Comparison of ENCODE assay signal across 17 cellular contexts in the genomic region with DNA sequence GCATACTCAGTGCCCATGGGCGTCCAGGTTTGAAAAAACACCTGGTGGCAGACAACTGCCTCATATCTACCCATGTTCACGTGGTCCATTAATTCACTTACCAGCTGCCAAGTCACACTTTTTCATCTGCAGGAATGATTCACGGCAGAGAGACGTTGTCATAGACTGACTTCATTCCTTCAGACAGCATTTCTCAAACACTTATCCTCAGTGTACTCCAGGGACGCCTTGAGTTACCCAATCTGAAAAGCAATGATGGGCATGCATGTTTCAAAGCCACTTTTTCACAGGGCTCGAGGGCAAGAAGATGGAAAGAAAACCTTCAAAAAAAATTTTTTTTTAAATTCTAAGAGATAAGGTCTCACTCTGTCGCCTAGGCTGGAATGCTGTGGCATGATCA.
DNase-seq lines count a peak whose midpoint lies in the region; ATAC-seq lines count a peak whose summit lies in the region.
"Had no signal": no experiment of that assay in that cellular context is flagged by ENCODE, and none has a peak within 500 bp of the region (broad histone marks: within the 10 kb centered on the region; RNA-seq: fewer than 3 reads in every experiment).

No MANE protein-coding gene starts in this region.

- ATAC-seq in HG02610 (IDR thresholded peaks at IDR 0.05; ENCODE audit: unreplicated experiment) = no peak
- no peak for ATAC-seq in GM18873 (IDR thresholded peaks at IDR 0.05; ENCODE audit: low FRiP score, unreplicated experiment)
- no peak for ATAC-seq in GM21526 (IDR thresholded peaks at IDR 0.05; ENCODE audit: low FRiP score, unreplicated experiment)
- ATAC-seq: foreskin keratinocyte had no signal

- peak; percentile 60 for DNase-seq in EL
- peak; percentile 79 for DNase-seq in amniotic epithelial cell (ENCODE audit: low read depth)
- DNase-seq in iris pigment epithelial cell (ENCODE audit: low read depth) = peak; percentile 78
- DNase-seq: activated CD4-positive, alpha-beta T cell treated with anti-CD3 and anti-CD28 coated beads for 48 hours; activated naive CD4-positive, alpha-beta T cell treated with anti-CD3 and anti-CD28 coated beads, Interleukin-2, amount 50 U/mL, for 16 hours; Caco-2; effector CD4-positive, alpha-beta T cell; left ventricle myocardium inferior; NCI-H1930; NCI-H510A treated with DMSO at 0.1 percent for 48 hours; stimulated activated CD4-positive, alpha-beta T cell treated with anti-CD3 and anti-CD28 coated beads, Interleukin-15, amount 100 ng/mL, for 24 hours; stomach; T1000 had no signal
